1 cellular context compared by ENCODE assay signal in the genomic region with DNA sequence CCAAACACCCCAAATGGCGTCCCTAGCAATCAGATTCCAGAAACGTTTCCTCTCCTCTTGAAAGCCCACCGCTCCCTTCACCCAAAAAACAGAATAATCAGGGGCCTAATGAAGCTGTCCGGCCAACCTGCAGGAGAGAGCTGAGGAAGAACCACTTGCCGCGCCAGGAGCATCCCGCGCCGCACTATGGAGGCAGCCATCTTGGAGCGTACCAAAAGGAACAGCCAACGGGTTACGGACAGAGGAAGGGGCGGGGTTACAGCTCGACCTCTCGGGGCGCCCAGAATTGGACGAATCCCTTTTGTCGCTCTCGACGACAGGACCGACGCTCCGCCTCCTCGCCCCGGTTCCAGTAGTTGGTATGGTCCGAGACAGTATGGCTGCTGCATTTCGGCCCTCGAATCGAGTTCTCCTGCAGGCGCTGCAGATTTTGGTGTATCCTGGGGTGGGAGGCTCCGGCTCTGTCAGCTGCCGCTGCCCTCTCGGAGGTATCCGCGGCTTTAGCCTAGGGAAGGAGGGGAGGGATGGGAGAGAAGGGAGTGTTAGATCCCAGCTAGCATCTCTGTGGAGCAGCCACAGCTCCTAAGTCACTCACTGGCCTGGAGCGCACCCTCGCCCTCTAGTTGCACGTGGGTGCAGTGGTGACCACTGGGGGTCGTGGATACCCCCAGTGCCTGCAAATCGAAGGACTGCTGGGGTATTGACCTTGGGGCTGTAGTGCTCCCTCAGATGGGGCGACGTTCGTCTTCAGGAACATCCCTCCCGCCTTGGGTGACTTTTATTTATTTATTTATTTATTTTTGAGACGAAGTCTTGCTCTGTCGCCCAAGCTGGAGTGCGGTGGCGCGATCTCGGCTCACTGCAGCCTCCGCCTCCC.
TF ChIP-seq lines count a peak whose summit lies in the region.

A gene (minus strand): TSS at position 219 of the 877 bp plus-strand sequence. CDS start 19 bp downstream, at position 200.
A gene with protein sequence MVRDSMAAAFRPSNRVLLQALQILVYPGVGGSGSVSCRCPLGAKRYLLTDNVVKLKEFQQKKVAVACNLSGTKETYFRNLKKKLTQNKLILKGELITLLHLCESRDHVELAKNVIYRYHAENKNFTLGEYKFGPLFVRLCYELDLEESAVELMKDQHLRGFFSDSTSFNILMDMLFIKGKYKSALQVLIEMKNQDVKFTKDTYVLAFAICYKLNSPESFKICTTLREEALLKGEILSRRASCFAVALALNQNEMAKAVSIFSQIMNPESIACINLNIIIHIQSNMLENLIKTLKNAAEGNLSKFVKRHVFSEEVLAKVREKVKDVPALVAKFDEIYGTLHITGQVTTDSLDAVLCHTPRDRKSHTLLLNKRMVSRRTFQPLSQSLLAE (plus strand): TSS at position 352 of the 877 bp plus-strand sequence. CDS start 10 bp downstream, at position 362.

TF ChIP-seq in liver, 16 proteins besides CTCF, POLR2A, EP300 and RAD21 (continued from another document):
- TF ChIP-seq, protein P1, sequence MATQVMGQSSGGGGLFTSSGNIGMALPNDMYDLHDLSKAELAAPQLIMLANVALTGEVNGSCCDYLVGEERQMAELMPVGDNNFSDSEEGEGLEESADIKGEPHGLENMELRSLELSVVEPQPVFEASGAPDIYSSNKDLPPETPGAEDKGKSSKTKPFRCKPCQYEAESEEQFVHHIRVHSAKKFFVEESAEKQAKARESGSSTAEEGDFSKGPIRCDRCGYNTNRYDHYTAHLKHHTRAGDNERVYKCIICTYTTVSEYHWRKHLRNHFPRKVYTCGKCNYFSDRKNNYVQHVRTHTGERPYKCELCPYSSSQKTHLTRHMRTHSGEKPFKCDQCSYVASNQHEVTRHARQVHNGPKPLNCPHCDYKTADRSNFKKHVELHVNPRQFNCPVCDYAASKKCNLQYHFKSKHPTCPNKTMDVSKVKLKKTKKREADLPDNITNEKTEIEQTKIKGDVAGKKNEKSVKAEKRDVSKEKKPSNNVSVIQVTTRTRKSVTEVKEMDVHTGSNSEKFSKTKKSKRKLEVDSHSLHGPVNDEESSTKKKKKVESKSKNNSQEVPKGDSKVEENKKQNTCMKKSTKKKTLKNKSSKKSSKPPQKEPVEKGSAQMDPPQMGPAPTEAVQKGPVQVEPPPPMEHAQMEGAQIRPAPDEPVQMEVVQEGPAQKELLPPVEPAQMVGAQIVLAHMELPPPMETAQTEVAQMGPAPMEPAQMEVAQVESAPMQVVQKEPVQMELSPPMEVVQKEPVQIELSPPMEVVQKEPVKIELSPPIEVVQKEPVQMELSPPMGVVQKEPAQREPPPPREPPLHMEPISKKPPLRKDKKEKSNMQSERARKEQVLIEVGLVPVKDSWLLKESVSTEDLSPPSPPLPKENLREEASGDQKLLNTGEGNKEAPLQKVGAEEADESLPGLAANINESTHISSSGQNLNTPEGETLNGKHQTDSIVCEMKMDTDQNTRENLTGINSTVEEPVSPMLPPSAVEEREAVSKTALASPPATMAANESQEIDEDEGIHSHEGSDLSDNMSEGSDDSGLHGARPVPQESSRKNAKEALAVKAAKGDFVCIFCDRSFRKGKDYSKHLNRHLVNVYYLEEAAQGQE (IDR thresholded peaks at IDR 0.05): peak; percentile 64
